In genomic region chr6:136672144-136672543, GRCh38 we compare ENCODE assay signal across 35 cellular contexts.
"Had no signal": no experiment of that assay in that cellular context is flagged by ENCODE, and none has a peak within 500 bp of the region (broad histone marks: within the 10 kb centered on the region; RNA-seq: fewer than 3 reads in every experiment).

No MANE protein-coding gene starts in this region.

- H3K27me3 Mint-ChIP-seq: activated CD4-positive, alpha-beta T cell treated with anti-CD3 and anti-CD28 coated beads, Interleukin-2, amount 10 ng/mL, durations not matched to agents 24 days and 14 days; activated CD8-positive, alpha-beta T cell treated with anti-CD3 and anti-CD28 coated beads for 36 hours; activated naive CD4-positive, alpha-beta T cell treated with anti-CD3 and anti-CD28 coated beads, Interleukin-2, amount 50 U/mL, for 24 hours; activated naive CD8-positive, alpha-beta T cell treated with anti-CD3 and anti-CD28 coated beads, Interleukin-2, amount 10 ng/mL, durations not matched to agents 7 days and 5 days; activated T-helper 17 cell treated with anti-CD3 and anti-CD28 coated beads, Interleukin-2, amount 50 U/mL, for 72 hours had no signal

- H3K27ac Mint-ChIP-seq: activated CD4-positive, alpha-beta T cell treated with anti-CD3 and anti-CD28 coated beads, Interleukin-2, amount 10 ng/mL, durations not matched to agents 24 days and 14 days; activated CD8-positive, alpha-beta T cell treated with anti-CD3 and anti-CD28 coated beads for 36 hours; activated naive CD4-positive, alpha-beta T cell treated with anti-CD3 and anti-CD28 coated beads, Interleukin-2, amount 50 U/mL, for 24 hours; activated naive CD8-positive, alpha-beta T cell treated with anti-CD3 and anti-CD28 coated beads, Interleukin-2, amount 10 ng/mL, durations not matched to agents 7 days and 5 days; activated T-cell treated with anti-CD3 and anti-CD28 coated beads, Interleukin-2, amount 50 U/mL, for 72 hours; activated T-helper 17 cell treated with anti-CD3 and anti-CD28 coated beads, Interleukin-2, amount 50 U/mL, for 72 hours had no signal

- H3K27ac ChIP-seq: body of pancreas, breast epithelium, RWPE1 had no signal

- H3K27me3 ChIP-seq: body of pancreas, breast epithelium, MG63 had no signal

- H3K9me3 ChIP-seq: body of pancreas, breast epithelium, MG63 had no signal

- DNase-seq: activated CD4-positive, alpha-beta T cell treated with anti-CD3 and anti-CD28 coated beads, Interleukin-2, amount 10 ng/mL, durations not matched to agents 24 days and 14 days; activated CD4-positive, alpha-beta T cell treated with anti-CD3 and anti-CD28 coated beads, Interleukin-2, amount 50 U/mL, for 4 hours; activated CD8-positive, alpha-beta T cell treated with anti-CD3 and anti-CD28 coated beads for 36 hours; activated effector memory CD4-positive, alpha-beta T cell treated with anti-CD3 and anti-CD28 coated beads, Interleukin-2, amount 50 U/mL, for 16 hours; activated naive CD4-positive, alpha-beta T cell treated with Interleukin-2 at 50 U/mL for 16 hours; activated naive CD8-positive, alpha-beta T cell treated with anti-CD3 and anti-CD28 coated beads, Interleukin-2, amount 10 ng/mL, durations not matched to agents 7 days and 5 days; activated T-cell treated with anti-CD3 and anti-CD28 coated beads, Interleukin-2, amount 50 U/mL, for 1 hour; activated T-cell treated with anti-CD3 and anti-CD28 coated beads, Interleukin-2, amount 50 U/mL, for 72 hours; body of pancreas; cerebellar nuclear complex; Kasumi-1; KG1; MG63; NCI-H1048; NCI-H1436 treated with DMSO at 0.1 percent for 48 hours; NCI-H187; NCI-H2081; NCI-H2171 treated with DMSO at 0.1 percent for 48 hours; NCI-H2227 treated with DMSO at 0.1 percent for 48 hours; NCI-H446; NCI-H510A treated with DMSO at 0.1 percent for 48 hours; NCI-H526 treated with DMSO at 0.1 percent for 48 hours; NCI-H774; NK-92 treated with Interleukin-12 subunit alpha and Interleukin-12 subunit beta, amount 100 ng/mL, for 24 hours; PC-3; SIG-M5; SW 1271; T-helper 1 cell; T-helper 2 cell; T-helper 9 cell had no signal

- H3K4me3 ChIP-seq: body of pancreas, breast epithelium, MG63 had no signal

- H3K9me3 Mint-ChIP-seq: activated CD4-positive, alpha-beta T cell treated with anti-CD3 and anti-CD28 coated beads, Interleukin-2, amount 10 ng/mL, durations not matched to agents 24 days and 14 days; activated naive CD8-positive, alpha-beta T cell treated with anti-CD3 and anti-CD28 coated beads, Interleukin-2, amount 10 ng/mL, durations not matched to agents 7 days and 5 days; activated T-helper 17 cell treated with anti-CD3 and anti-CD28 coated beads, Interleukin-2, amount 50 U/mL, for 72 hours had no signal

- ATAC-seq: activated CD8-positive, alpha-beta T cell treated with anti-CD3 and anti-CD28 coated beads for 36 hours; activated T-cell treated with anti-CD3 and anti-CD28 coated beads, Interleukin-2, amount 50 U/mL, for 72 hours; activated T-helper 17 cell treated with anti-CD3 and anti-CD28 coated beads, Interleukin-2, amount 50 U/mL, for 72 hours; body of pancreas; PC-3; Right ventricle myocardium inferior had no signal

- H3K4me1 Mint-ChIP-seq: activated naive CD4-positive, alpha-beta T cell treated with anti-CD3 and anti-CD28 coated beads, Interleukin-2, amount 50 U/mL, for 24 hours; activated T-helper 17 cell treated with anti-CD3 and anti-CD28 coated beads, Interleukin-2, amount 50 U/mL, for 72 hours had no signal

- H3K36me3 ChIP-seq: MG63 had no signal

- H3K4me3 Mint-ChIP-seq: activated CD4-positive, alpha-beta T cell treated with anti-CD3 and anti-CD28 coated beads, Interleukin-2, amount 10 ng/mL, durations not matched to agents 24 days and 14 days; activated CD8-positive, alpha-beta T cell treated with anti-CD3 and anti-CD28 coated beads for 36 hours; activated naive CD4-positive, alpha-beta T cell treated with anti-CD3 and anti-CD28 coated beads, Interleukin-2, amount 50 U/mL, for 24 hours; activated naive CD8-positive, alpha-beta T cell treated with anti-CD3 and anti-CD28 coated beads, Interleukin-2, amount 10 ng/mL, durations not matched to agents 7 days and 5 days; activated T-cell treated with anti-CD3 and anti-CD28 coated beads, Interleukin-2, amount 50 U/mL, for 72 hours; activated T-helper 17 cell treated with anti-CD3 and anti-CD28 coated beads, Interleukin-2, amount 50 U/mL, for 72 hours had no signal
